In genomic region chr2:162457487-162457886, GRCh38 we compare ENCODE assay signal across 21 cellular contexts.
"Had no signal": no experiment of that assay in that cellular context is flagged by ENCODE, and none has a peak within 500 bp of the region (broad histone marks: within the 10 kb centered on the region; RNA-seq: fewer than 3 reads in every experiment).

No MANE protein-coding gene starts in this region.

- H3K4me1 ChIP-seq: neural progenitor cell, parathyroid adenoma, psoas muscle, right lobe of liver, spleen had no signal

- H3K9ac ChIP-seq: neural progenitor cell, parathyroid adenoma had no signal

- H3K4me2 ChIP-seq: neural progenitor cell had no signal

- H3K27ac ChIP-seq: epithelial cell of prostate, neural progenitor cell, parathyroid adenoma, psoas muscle, right lobe of liver, spleen had no signal

- DNase-seq: effector memory CD8-positive, alpha-beta T cell; foreskin fibroblast; kidney; left colon; mammary epithelial cell; natural killer cell; occipital lobe; psoas muscle; retina; right lobe of liver; spleen; stimulated activated CD4-positive, alpha-beta T cell treated with anti-CD3 and anti-CD28 coated beads, Interleukin-2, amount 100 ng/mL, for 24 hours; stimulated activated CD4-positive, alpha-beta T cell treated with anti-CD3 and anti-CD28 coated beads, Interleukin-4, amount 100 ng/mL, for 4 hours; stimulated activated naive B cell treated with anti-CD40 and anti-IgM and Interleukin-4, amounts not matched to agents 10 μg/mL and 1 μg/mL and 100 μg/mL, for 72 hours; trophoblast cell had no signal

- H3K27me3 Mint-ChIP-seq: dendritic cell treated with granulocyte-macrophage colony-stimulating factor and Interleukin-4, amounts not matched to agents 40 ng/mL and 50 ng/mL, for 4 days had no signal

- ATAC-seq: effector memory CD8-positive, alpha-beta T cell; gastroesophageal sphincter; left colon; natural killer cell; psoas muscle; right lobe of liver; stimulated activated naive B cell treated with anti-CD40 and anti-IgM and Interleukin-4, amounts not matched to agents 10 μg/mL and 1 μg/mL and 100 μg/mL, for 72 hours had no signal

- H3K9me3 ChIP-seq: esophagus muscularis mucosa, gastroesophageal sphincter, psoas muscle, right lobe of liver, spleen had no signal

- H3K36me3 ChIP-seq: esophagus muscularis mucosa, gastroesophageal sphincter, neural progenitor cell, right lobe of liver, spleen had no signal

- H3K27ac Mint-ChIP-seq: dendritic cell treated with granulocyte-macrophage colony-stimulating factor and Interleukin-4, amounts not matched to agents 40 ng/mL and 50 ng/mL, for 4 days; effector memory CD8-positive, alpha-beta T cell; natural killer cell; neural progenitor cell; stimulated activated naive B cell treated with anti-CD40 and anti-IgM and Interleukin-4, amounts not matched to agents 10 μg/mL and 1 μg/mL and 100 μg/mL, for 72 hours had no signal

- H2AFZ ChIP-seq: neural progenitor cell, parathyroid adenoma had no signal

- H3K27me3 ChIP-seq: esophagus muscularis mucosa, gastroesophageal sphincter, neural progenitor cell, right lobe of liver, spleen had no signal

- H3K9me3 Mint-ChIP-seq: dendritic cell treated with granulocyte-macrophage colony-stimulating factor and Interleukin-4, amounts not matched to agents 40 ng/mL and 50 ng/mL, for 4 days; effector memory CD8-positive, alpha-beta T cell; neural progenitor cell had no signal

- H3K36me3 Mint-ChIP-seq: natural killer cell; neural progenitor cell; stimulated activated naive B cell treated with anti-CD40 and anti-IgM and Interleukin-4, amounts not matched to agents 10 μg/mL and 1 μg/mL and 100 μg/mL, for 72 hours had no signal

- H3K4me3 Mint-ChIP-seq: dendritic cell treated with granulocyte-macrophage colony-stimulating factor and Interleukin-4, amounts not matched to agents 40 ng/mL and 50 ng/mL, for 4 days; effector memory CD8-positive, alpha-beta T cell; natural killer cell; neural progenitor cell; stimulated activated naive B cell treated with anti-CD40 and anti-IgM and Interleukin-4, amounts not matched to agents 10 μg/mL and 1 μg/mL and 100 μg/mL, for 72 hours had no signal

- H3K4me1 Mint-ChIP-seq: natural killer cell; neural progenitor cell; stimulated activated naive B cell treated with anti-CD40 and anti-IgM and Interleukin-4, amounts not matched to agents 10 μg/mL and 1 μg/mL and 100 μg/mL, for 72 hours had no signal

- H3K4me3 ChIP-seq: esophagus muscularis mucosa, neural progenitor cell, psoas muscle, right lobe of liver, spleen had no signal
